ENCODE assay signal across 1 cellular context in the genomic region with DNA sequence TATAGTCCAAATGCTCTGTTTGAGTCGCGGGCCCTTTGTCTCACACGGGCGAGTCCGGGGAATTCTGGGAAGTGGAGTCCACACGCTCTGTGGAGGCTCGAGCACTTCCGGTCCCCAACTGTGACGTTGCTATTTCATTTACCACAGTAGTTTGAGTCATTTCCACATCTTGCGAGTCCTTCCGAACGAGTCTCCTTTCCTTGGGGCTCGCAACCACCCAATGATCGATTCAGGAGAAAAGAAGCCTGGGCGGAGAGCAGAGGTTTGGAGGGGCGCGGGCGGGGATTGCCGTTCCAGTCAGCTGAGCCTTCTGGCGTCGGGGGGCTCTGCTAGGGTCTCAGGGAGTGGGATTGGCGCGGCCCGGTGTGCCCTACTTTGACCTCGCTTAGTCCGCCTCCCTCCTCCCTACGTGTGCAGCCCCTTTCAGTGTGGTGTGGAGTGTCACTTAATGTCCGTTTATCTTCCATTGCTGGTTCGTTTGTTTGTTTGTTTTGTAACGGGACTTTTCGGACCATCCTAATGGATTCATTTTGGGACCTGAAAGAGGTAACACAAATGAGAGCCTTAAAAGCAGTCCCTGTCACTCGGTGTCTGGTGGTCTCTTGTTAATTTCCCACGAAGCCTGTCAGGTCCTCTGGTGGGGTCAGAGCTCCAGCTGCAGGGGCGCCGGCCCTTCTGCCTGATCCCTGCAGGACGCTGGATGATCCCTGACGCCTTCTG.
TF ChIP-seq lines count a peak whose summit lies in the region.

A gene (plus strand): TSS at position 163 of the 720 bp plus-strand sequence. CDS start 58 bp downstream, at position 221.

TF ChIP-seq in K562, 482 proteins besides CTCF, POLR2A, EP300 and RAD21 (continued from another document and continues in another):
- TF ChIP-seq, protein P1, sequence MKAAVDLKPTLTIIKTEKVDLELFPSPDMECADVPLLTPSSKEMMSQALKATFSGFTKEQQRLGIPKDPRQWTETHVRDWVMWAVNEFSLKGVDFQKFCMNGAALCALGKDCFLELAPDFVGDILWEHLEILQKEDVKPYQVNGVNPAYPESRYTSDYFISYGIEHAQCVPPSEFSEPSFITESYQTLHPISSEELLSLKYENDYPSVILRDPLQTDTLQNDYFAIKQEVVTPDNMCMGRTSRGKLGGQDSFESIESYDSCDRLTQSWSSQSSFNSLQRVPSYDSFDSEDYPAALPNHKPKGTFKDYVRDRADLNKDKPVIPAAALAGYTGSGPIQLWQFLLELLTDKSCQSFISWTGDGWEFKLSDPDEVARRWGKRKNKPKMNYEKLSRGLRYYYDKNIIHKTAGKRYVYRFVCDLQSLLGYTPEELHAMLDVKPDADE (conservative IDR thresholded peaks at IDR 0.05; ENCODE audit: control insufficient read depth, low read depth, low read length) = peak; percentile 77; the same call in 1 of the 2 replicates
- TF ChIP-seq TAF1 (IDR thresholded peaks at IDR 0.05; ENCODE audit: control insufficient read depth, extremely low read depth, insufficient read depth, low read length, severe bottlenecking) = peak; percentile 28
- TF ChIP-seq, protein P2, sequence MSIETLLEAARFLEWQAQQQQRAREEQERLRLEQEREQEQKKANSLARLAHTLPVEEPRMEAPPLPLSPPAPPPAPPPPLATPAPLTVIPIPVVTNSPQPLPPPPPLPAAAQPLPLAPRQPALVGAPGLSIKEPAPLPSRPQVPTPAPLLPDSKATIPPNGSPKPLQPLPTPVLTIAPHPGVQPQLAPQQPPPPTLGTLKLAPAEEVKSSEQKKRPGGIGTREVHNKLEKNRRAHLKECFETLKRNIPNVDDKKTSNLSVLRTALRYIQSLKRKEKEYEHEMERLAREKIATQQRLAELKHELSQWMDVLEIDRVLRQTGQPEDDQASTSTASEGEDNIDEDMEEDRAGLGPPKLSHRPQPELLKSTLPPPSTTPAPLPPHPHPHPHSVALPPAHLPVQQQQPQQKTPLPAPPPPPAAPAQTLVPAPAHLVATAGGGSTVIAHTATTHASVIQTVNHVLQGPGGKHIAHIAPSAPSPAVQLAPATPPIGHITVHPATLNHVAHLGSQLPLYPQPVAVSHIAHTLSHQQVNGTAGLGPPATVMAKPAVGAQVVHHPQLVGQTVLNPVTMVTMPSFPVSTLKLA (conservative IDR thresholded peaks at IDR 0.05) = peak in 1 of 2 experiments; percentile 41; a peak in 1 of 4 replicates
- no peak for TF ChIP-seq ZFP36 (IDR thresholded peaks at IDR 0.05; ENCODE audit: low read depth, low read length, partially characterized antibody)
- TF ChIP-seq PHF20 (IDR thresholded peaks at IDR 0.05; ENCODE audit: partially characterized antibody) = peak; percentile 47
- no peak for TF ChIP-seq GATAD2B (IDR thresholded peaks at IDR 0.05; ENCODE audit: borderline replicate concordance)
- no peak for TF ChIP-seq TOE1 (IDR thresholded peaks at IDR 0.05; ENCODE audit: borderline replicate concordance)
- no peak for TF ChIP-seq TOE1 (CRISPR knock-in tag; IDR thresholded peaks at IDR 0.05; ENCODE audit: borderline replicate concordance, low read depth)
- peak; percentile 85 for TF ChIP-seq ZNF143 (CRISPR knock-in tag; IDR thresholded peaks at IDR 0.05)
- no peak for TF ChIP-seq BMI1 (IDR thresholded peaks at IDR 0.05; ENCODE audit: low read length)
- no peak for TF ChIP-seq STAG1 (CRISPR knock-in tag; IDR thresholded peaks at IDR 0.05; ENCODE audit: borderline replicate concordance)
- TF ChIP-seq, protein P3, sequence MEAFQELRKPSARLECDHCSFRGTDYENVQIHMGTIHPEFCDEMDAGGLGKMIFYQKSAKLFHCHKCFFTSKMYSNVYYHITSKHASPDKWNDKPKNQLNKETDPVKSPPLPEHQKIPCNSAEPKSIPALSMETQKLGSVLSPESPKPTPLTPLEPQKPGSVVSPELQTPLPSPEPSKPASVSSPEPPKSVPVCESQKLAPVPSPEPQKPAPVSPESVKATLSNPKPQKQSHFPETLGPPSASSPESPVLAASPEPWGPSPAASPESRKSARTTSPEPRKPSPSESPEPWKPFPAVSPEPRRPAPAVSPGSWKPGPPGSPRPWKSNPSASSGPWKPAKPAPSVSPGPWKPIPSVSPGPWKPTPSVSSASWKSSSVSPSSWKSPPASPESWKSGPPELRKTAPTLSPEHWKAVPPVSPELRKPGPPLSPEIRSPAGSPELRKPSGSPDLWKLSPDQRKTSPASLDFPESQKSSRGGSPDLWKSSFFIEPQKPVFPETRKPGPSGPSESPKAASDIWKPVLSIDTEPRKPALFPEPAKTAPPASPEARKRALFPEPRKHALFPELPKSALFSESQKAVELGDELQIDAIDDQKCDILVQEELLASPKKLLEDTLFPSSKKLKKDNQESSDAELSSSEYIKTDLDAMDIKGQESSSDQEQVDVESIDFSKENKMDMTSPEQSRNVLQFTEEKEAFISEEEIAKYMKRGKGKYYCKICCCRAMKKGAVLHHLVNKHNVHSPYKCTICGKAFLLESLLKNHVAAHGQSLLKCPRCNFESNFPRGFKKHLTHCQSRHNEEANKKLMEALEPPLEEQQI (IDR thresholded peaks at IDR 0.05) = no peak
- no peak for TF ChIP-seq ZNF239 (CRISPR knock-in tag; IDR thresholded peaks at IDR 0.05)
- TF ChIP-seq GTF2E2 (tag; IDR thresholded peaks at IDR 0.05) = 0 out of 2 replicates have a peak, but pooled peaks have one; percentile 37
- no peak for TF ChIP-seq TEAD2 (tag; IDR thresholded peaks at IDR 0.05)
- no peak for TF ChIP-seq GTF2A2 (tag; IDR thresholded peaks at IDR 0.05)
- no peak for TF ChIP-seq ETS2 (tag; IDR thresholded peaks at IDR 0.05; ENCODE audit: borderline replicate concordance, poor library complexity, severe bottlenecking)
- no peak for TF ChIP-seq CBX3 (IDR thresholded peaks at IDR 0.05; ENCODE audit: borderline replicate concordance in 1 of 2, low read length in 2 of 2)
- TF ChIP-seq BRF1 (IDR thresholded peaks at IDR 0.05; ENCODE audit: borderline replicate concordance, extremely low read depth, insufficient read length) = no peak
- TF ChIP-seq IFI16 (CRISPR knock-in tag; IDR thresholded peaks at IDR 0.05) = no peak
- peak; percentile 83 for TF ChIP-seq RBFOX2 (IDR thresholded peaks at IDR 0.05; ENCODE audit: low read depth, low read length)
- TF ChIP-seq, protein P4, sequence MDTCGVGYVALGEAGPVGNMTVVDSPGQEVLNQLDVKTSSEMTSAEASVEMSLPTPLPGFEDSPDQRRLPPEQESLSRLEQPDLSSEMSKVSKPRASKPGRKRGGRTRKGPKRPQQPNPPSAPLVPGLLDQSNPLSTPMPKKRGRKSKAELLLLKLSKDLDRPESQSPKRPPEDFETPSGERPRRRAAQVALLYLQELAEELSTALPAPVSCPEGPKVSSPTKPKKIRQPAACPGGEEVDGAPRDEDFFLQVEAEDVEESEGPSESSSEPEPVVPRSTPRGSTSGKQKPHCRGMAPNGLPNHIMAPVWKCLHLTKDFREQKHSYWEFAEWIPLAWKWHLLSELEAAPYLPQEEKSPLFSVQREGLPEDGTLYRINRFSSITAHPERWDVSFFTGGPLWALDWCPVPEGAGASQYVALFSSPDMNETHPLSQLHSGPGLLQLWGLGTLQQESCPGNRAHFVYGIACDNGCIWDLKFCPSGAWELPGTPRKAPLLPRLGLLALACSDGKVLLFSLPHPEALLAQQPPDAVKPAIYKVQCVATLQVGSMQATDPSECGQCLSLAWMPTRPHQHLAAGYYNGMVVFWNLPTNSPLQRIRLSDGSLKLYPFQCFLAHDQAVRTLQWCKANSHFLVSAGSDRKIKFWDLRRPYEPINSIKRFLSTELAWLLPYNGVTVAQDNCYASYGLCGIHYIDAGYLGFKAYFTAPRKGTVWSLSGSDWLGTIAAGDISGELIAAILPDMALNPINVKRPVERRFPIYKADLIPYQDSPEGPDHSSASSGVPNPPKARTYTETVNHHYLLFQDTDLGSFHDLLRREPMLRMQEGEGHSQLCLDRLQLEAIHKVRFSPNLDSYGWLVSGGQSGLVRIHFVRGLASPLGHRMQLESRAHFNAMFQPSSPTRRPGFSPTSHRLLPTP (IDR thresholded peaks at IDR 0.05; ENCODE audit: borderline replicate concordance, extremely low read depth, insufficient read length) = no peak
- peak; percentile 75 for TF ChIP-seq ATF7 (IDR thresholded peaks at IDR 0.05)
- TF ChIP-seq NFE2 (IDR thresholded peaks at IDR 0.05; ENCODE audit: low read depth) = peak; percentile 72
- TF ChIP-seq ZNF316 (IDR thresholded peaks at IDR 0.05) = peak; percentile 47; the same call in 1 of the 2 replicates
- no peak for TF ChIP-seq PCBP2 (IDR thresholded peaks at IDR 0.05; ENCODE audit: low read depth, low read length, poor library complexity, severe bottlenecking)
- TF ChIP-seq ZNF551 (CRISPR knock-in tag; IDR thresholded peaks at IDR 0.05) = no peak
- no peak for TF ChIP-seq SMARCC2 (IDR thresholded peaks at IDR 0.05; ENCODE audit: low read depth)
- peak; percentile 91 for TF ChIP-seq ELF1 (tag; IDR thresholded peaks at IDR 0.05)
- TF ChIP-seq, protein P5, sequence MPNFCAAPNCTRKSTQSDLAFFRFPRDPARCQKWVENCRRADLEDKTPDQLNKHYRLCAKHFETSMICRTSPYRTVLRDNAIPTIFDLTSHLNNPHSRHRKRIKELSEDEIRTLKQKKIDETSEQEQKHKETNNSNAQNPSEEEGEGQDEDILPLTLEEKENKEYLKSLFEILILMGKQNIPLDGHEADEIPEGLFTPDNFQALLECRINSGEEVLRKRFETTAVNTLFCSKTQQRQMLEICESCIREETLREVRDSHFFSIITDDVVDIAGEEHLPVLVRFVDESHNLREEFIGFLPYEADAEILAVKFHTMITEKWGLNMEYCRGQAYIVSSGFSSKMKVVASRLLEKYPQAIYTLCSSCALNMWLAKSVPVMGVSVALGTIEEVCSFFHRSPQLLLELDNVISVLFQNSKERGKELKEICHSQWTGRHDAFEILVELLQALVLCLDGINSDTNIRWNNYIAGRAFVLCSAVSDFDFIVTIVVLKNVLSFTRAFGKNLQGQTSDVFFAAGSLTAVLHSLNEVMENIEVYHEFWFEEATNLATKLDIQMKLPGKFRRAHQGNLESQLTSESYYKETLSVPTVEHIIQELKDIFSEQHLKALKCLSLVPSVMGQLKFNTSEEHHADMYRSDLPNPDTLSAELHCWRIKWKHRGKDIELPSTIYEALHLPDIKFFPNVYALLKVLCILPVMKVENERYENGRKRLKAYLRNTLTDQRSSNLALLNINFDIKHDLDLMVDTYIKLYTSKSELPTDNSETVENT (CRISPR knock-in tag; IDR thresholded peaks at IDR 0.05) = no peak
- peak; percentile 91 for TF ChIP-seq HCFC1 (IDR thresholded peaks at IDR 0.05; ENCODE audit: low read depth, low read length)
- peak; percentile 94 for TF ChIP-seq MTA1 (IDR thresholded peaks at IDR 0.05; ENCODE audit: borderline replicate concordance)
- 0 out of 2 replicates have a peak, but pooled peaks have one; percentile 41 for TF ChIP-seq MTA3 (IDR thresholded peaks at IDR 0.05; ENCODE audit: borderline replicate concordance)
- peak; percentile 57 for TF ChIP-seq POLR2B (IDR thresholded peaks at IDR 0.05; ENCODE audit: low read depth, partially characterized antibody)
- TF ChIP-seq RFX5 (IDR thresholded peaks at IDR 0.05; ENCODE audit: low read depth, low read length) = no peak
- peak; percentile 38 to 51; a peak in 1 of 4 replicates for TF ChIP-seq NRF1 (conservative IDR thresholded peaks at IDR 0.05 in 1 of 2, IDR thresholded peaks at IDR 0.05 in 1 of 2)
- no peak for TF ChIP-seq ELF4 (CRISPR knock-in tag; IDR thresholded peaks at IDR 0.05)
- TF ChIP-seq RBM25 (IDR thresholded peaks at IDR 0.05; ENCODE audit: low read depth, low read length, severe bottlenecking) = no peak
- TF ChIP-seq POLR2H (tag; IDR thresholded peaks at IDR 0.05; ENCODE audit: low read depth) = 0 out of 2 replicates have a peak, but pooled peaks have one; percentile 34
- TF ChIP-seq, protein P6, sequence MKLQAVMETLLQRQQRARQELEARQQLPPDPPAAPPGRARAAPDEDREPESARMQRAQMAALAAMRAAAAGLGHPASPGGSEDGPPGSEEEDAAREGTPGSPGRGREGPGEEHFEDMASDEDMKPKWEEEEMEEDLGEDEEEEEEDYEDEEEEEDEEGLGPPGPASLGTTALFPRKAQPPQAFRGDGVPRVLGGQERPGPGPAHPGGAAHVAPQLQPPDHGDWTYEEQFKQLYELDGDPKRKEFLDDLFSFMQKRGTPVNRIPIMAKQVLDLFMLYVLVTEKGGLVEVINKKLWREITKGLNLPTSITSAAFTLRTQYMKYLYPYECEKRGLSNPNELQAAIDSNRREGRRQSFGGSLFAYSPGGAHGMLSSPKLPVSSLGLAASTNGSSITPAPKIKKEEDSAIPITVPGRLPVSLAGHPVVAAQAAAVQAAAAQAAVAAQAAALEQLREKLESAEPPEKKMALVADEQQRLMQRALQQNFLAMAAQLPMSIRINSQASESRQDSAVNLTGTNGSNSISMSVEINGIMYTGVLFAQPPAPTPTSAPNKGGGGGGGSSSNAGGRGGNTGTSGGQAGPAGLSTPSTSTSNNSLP (IDR thresholded peaks at IDR 0.05; ENCODE audit: borderline replicate concordance, low read depth, low read length) = no peak
- TF ChIP-seq RBBP5 (IDR thresholded peaks at IDR 0.05; ENCODE audit: borderline replicate concordance, insufficient read depth, low read length, poor library complexity, severe bottlenecking) = peak; percentile 45
